8 cellular contexts compared by ENCODE assay signal in the genomic region with DNA sequence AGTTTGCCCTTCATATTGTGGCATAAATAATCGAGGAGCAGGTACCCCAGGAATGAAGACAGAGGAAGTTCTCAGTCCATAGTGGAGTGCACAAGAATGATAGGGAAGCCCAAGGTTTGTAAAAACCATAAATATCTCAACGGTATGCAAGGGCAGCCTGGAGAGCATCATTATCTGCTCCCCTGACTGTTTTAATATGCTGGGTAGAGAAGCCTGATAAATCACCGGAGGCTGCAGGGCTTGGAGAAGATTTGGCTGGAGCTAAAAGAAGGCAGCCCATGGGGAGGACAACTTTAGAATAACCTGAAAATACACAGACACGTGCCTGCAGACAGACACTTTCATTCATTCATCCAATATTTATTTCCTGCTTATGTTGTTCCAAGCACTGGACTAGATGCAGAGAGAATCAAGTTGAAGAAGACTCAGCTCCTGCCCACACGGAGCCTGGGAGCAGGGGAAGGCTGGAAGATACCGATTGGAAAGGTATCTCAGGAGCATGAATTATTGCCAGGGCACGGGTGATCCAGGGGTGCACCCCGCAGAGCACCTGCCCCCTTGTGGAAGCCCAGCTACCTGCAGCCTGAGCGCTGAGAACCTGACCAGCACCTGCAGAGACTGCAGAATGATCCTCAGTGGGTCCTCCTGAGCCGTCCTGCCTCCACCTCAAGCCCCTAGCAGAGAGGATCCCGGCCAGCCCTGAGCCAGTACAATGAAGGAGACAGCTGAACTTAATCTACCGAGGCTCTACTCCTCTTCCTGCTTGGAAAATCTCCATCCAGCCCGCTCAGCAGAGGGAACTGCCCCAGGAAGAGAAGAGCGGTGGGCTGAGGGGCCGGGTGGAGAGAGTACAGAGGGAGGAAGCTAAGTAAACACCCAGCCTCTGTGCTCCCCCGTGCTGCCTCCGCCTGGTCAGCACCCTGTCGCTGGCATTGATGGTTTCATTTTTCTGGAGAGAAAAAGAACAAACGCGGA.
DNase-seq lines count a peak whose midpoint lies in the region; ATAC-seq and TF ChIP-seq lines count a peak whose summit lies in the region.

No MANE protein-coding gene starts in this region.

- H3K4me3 ChIP-seq in GM12865 (ENCODE audit: low read depth, low read length) (no peak overlapping the region), Peyer's patch (no peak overlapping the region), left ventricle myocardium inferior (peak overlapping the region; percentile 15)

- H3K4me1 ChIP-seq in Peyer's patch (no peaks in the 10 kb centered on the region), left ventricle myocardium inferior (no peaks in the 10 kb centered on the region)

- TF ChIP-seq CTCF in GM12865 (IDR thresholded peaks at IDR 0.05; ENCODE audit: insufficient read depth, low read depth, low read length, missing control alignments) = peak; percentile 92
- peak in 5 of 6 experiments; percentile 58 to 73 (median 67) for TF ChIP-seq CTCF in Peyer's patch (IDR thresholded peaks at IDR 0.05)
- peak; percentile 79 for TF ChIP-seq CTCF in left ventricle myocardium inferior (IDR thresholded peaks at IDR 0.05; ENCODE audit: borderline replicate concordance)

- intact Hi-C loops in left ventricle myocardium inferior (cut with micrococcal nuclease) = no loop called here

- DNase-seq in GM12865 (ENCODE audit: low read depth) = peak; percentile 47
- DNase-seq in Peyer's patch = peak; percentile 41 to 77 (median 75)
- peak; percentile 41 for DNase-seq in activated effector memory CD4-positive, alpha-beta T cell treated with Interleukin-2 at 50 U/mL for 16 hours
- peak; percentile 38 for DNase-seq in left ventricle myocardium inferior
- DNase-seq in stimulated activated CD4-positive, alpha-beta T cell treated with anti-CD3 and anti-CD28 coated beads, Interleukin-15, amount 100 ng/mL, for 1 hour (ENCODE audit: low read depth in 1 of 2, low spot score in 1 of 2) = peak; percentile 36 to 47
- DNase-seq in DMS114 treated with DMSO at 0.1 percent for 48 hours (lab: John Stamatoyannopoulos, UW; ENCODE audit: unreplicated experiment) = no peak
- no peak for DNase-seq in DMS79 treated with DMSO at 0.1 percent for 48 hours (lab: John Stamatoyannopoulos, UW)

- H3K36me3 ChIP-seq in Peyer's patch (no peaks in the 10 kb centered on the region), left ventricle myocardium inferior (no peaks in the 10 kb centered on the region)

- H3K27ac ChIP-seq in Peyer's patch (no peak overlapping the region), left ventricle myocardium inferior (replicated peaks) (no peak overlapping the region)

- H3K9me3 ChIP-seq in Peyer's patch (no peaks in the 10 kb centered on the region), left ventricle myocardium inferior (replicated peaks) (no peaks in the 10 kb centered on the region)

- H3K27me3 ChIP-seq in Peyer's patch = peaks cover 0 to 7% of the 10 kb centered on the region in 2 donors
- peaks cover 94% of the 10 kb centered on the region for H3K27me3 ChIP-seq in left ventricle myocardium inferior (ENCODE audit: low read depth)

- TF ChIP-seq POLR2A in Peyer's patch (IDR thresholded peaks at IDR 0.05) = no peak

- ATAC-seq in HG03159 (IDR thresholded peaks at IDR 0.05; ENCODE audit: unreplicated experiment) = peak; percentile 85

Comparison
In these comparisons a context has a peak if more than half of its experiments do, and no peak if none do; other contexts are left out.
1. DNase-seq: peak in GM12865 (single experiment), Peyer's patch (3 of 3), activated effector memory CD4-positive, alpha-beta T cell treated with Interleukin-2 at 50 U/mL for 16 hours (single experiment), left ventricle myocardium inferior (single experiment) and stimulated activated CD4-positive, alpha-beta T cell treated with anti-CD3 and anti-CD28 coated beads, Interleukin-15, amount 100 ng/mL, for 1 hour (2 of 2); none in DMS114 treated with DMSO at 0.1 percent for 48 hours (single experiment) and DMS79 treated with DMSO at 0.1 percent for 48 hours (single experiment).
2. Peak in every context shown above with its lines, with median percentiles within 50 percentile points of each other: CTCF ChIP-seq.